Comparison of ENCODE assay signal across 17 cellular contexts in the genomic region with DNA sequence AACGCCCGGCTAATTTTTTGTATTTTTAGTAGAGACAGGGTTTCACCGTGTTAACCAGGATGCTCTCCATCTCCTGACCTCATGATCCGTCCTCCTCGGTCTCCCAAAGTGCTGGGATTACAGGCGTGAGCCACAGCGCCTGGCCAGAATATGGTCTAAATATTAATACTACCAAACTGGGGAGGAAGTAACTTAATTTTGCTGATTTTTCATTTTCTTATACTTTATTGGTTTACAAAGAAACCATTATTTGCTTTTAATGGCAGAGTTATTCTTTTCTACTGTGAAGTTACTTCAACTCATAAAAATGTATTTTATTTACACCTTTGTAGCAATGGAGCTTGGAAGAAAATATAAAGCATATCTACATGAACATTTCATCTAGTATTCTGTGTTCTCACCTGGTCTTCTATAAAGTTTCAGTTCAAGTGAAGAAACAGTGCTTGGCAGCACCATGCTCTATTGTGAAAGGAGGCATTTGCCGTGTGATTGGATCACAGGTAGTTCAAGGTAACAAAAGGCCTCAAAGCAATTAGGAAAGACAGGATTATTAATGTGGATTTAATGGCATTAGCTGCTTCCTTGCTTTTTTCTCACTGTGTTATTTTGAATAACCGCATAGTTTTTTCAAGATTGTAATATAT. TPM values are rescaled to one million over a fixed set of nuclear protein-coding genes. Genes with fewer than 3 reads are reported as not detected.
A peak's percentile ranks its signal among the peaks of the same experiment; 100 is the strongest.
DNase-seq lines count a peak whose midpoint lies in the region; ATAC-seq and TF ChIP-seq lines count a peak whose summit lies in the region.
"Had no signal": no experiment of that assay in that cellular context is flagged by ENCODE, and none has a peak within 500 bp of the region (broad histone marks: within the 10 kb centered on the region; RNA-seq: fewer than 3 reads in every experiment).

No MANE protein-coding gene starts in this region.

- H3K9me3 ChIP-seq in colonic mucosa (no peaks in the 10 kb centered on the region), parathyroid adenoma (ENCODE audit: control insufficient read depth, low read length) (no peaks in the 10 kb centered on the region), OCI-LY7 (ENCODE audit: low read length) (no peaks in the 10 kb centered on the region)
- H3K9me3 ChIP-seq: Caco-2 had no signal

- H3K27ac ChIP-seq in colonic mucosa: peak overlapping the region; percentile 31
- peak overlapping the region; percentile 99 for H3K27ac ChIP-seq in parathyroid adenoma
- H3K27ac ChIP-seq in OCI-LY7 (ENCODE audit: low read depth, low read length, poor library complexity, severe bottlenecking): no peak overlapping the region
- H3K27ac ChIP-seq: C4-2B, HL-60 had no signal

- H2AFZ ChIP-seq in parathyroid adenoma: no peak overlapping the region
- H2AFZ ChIP-seq in OCI-LY7 (ENCODE audit: low read length): no peak overlapping the region

- TF ChIP-seq CTCF in colonic mucosa (IDR thresholded peaks at IDR 0.05): no peak
- TF ChIP-seq CTCF in parathyroid adenoma (IDR thresholded peaks at IDR 0.05): no peak
- no peak for TF ChIP-seq CTCF in OCI-LY7 (conservative IDR thresholded peaks at IDR 0.05; ENCODE audit: low read length)

- H3K79me2 ChIP-seq in parathyroid adenoma (no peaks in the 10 kb centered on the region), OCI-LY7 (ENCODE audit: insufficient read depth, low read depth, low read length) (no peaks in the 10 kb centered on the region)

- peak; percentile 72 for ATAC-seq in left lobe of liver
- ATAC-seq: HCT116 had no signal

- CTCF ChIA-PET in OCI-LY7 (lab: Charles Lee; ENCODE audit: unreplicated experiment): no interaction called here

- H3K4me2 ChIP-seq in parathyroid adenoma (ENCODE audit: low read length) (no peak overlapping the region), OCI-LY7 (ENCODE audit: low read length) (no peak overlapping the region)

- no peak for DNase-seq in colonic mucosa
- DNase-seq in left lobe of liver (ENCODE audit: low spot score): no peak
- no peak for DNase-seq in NCI-H524 (lab: John Stamatoyannopoulos, UW)
- DNase-seq in NCI-H146 treated with DMSO at 0.1 percent for 48 hours (lab: John Stamatoyannopoulos, UW; ENCODE audit: unreplicated experiment): no peak
- DNase-seq in OCI-LY7 (ENCODE audit: low spot score): no peak
- DNase-seq: AML-193; Caco-2; CD4-positive, alpha-beta T cell; GDM1; GOT3; H7; HFFc6; IMR-90 had no signal

- POLR2A ChIA-PET in OCI-LY7 (lab: Charles Lee): interaction anchor here (1.2 kb wide), 1 partner anchor 66 kb away, joined by 3 read pairs; no protein-coding TSS in a partner anchor

- H3K4me1 ChIP-seq in colonic mucosa (no peaks in the 10 kb centered on the region), parathyroid adenoma (peaks cover 12% of the 10 kb centered on the region), OCI-LY7 (ENCODE audit: insufficient read depth, low read length, poor library complexity, severe bottlenecking) (no peaks in the 10 kb centered on the region)
- H3K4me1 ChIP-seq: Caco-2 had no signal

- H3K9ac ChIP-seq in colonic mucosa (ENCODE audit: low read depth in 2 of 2, low read length in 2 of 2) (no peak overlapping the region), parathyroid adenoma (no peak overlapping the region)

- H3K27me3 ChIP-seq in colonic mucosa (no peaks in the 10 kb centered on the region), parathyroid adenoma (ENCODE audit: control insufficient read depth, insufficient read depth, low read length) (no peaks in the 10 kb centered on the region)

- no peaks in the 10 kb centered on the region for H3K9me2 ChIP-seq in OCI-LY7 (ENCODE audit: insufficient read depth, low read length)

- intact Hi-C loops in colonic mucosa (cut with DNase I): no loop called here
- intact Hi-C loops in OCI-LY7 (cut with micrococcal nuclease; ENCODE audit: unreplicated experiment): no loop called here

- no peaks in the 10 kb centered on the region for H4K20me1 ChIP-seq in OCI-LY7 (ENCODE audit: insufficient read depth, low read length)

- no TSS peak for BruUV-seq in OCI-LY7 (replicated peaks; lab: Mats Ljungman, UMichigan)

- H3K36me3 ChIP-seq in colonic mucosa (no peaks in the 10 kb centered on the region), parathyroid adenoma (ENCODE audit: control insufficient read depth, insufficient read depth, low read length) (no peaks in the 10 kb centered on the region), OCI-LY7 (ENCODE audit: insufficient read depth, low read length) (no peaks in the 10 kb centered on the region)

- H3K4me3 ChIP-seq in colonic mucosa (no peak overlapping the region), parathyroid adenoma (ENCODE audit: low read depth, low read length) (no peak overlapping the region), OCI-LY7 (ENCODE audit: low read depth, low read length, poor library complexity, severe bottlenecking) (no peak overlapping the region)

RNA-seq across cellular contexts. Expression of gene GBP1, which starts 13.6 kb away (rescaled TPM):
- total RNA-seq in colonic mucosa (10 to 100 TPM; 15.0 to 25.9 TPM), left lobe of liver (11.1 TPM), OCI-LY7 (2022) (not detected in 2 replicates)
- not detected in 2 replicates for total RNA-seq in OCI-LY7 (2014; rRNA removed; shearing (Covaris generic))
- total RNA-seq: H7 had no signal

RNA-seq across cellular contexts. Expression of gene GBP3, which starts 28.8 kb away (rescaled TPM):
- total RNA-seq in colonic mucosa (100 to 1,000 TPM in 1 of 2 donors, 10 to 100 TPM in 1; 38.7 to 103 TPM), left lobe of liver (4.3 TPM), OCI-LY7 (2022) (0.17 and 0.49 TPM in 2 replicates)
- 0.25 and 0.28 TPM in 2 replicates for total RNA-seq in OCI-LY7 (2014; rRNA removed; shearing (Covaris generic))
- total RNA-seq: H7 had no signal

RNA-seq across cellular contexts. Expression of gene KYAT3, which starts 59.0 kb away (rescaled TPM):
- 10 to 100 TPM; 19.1 to 32.3 TPM for total RNA-seq in colonic mucosa
- 9.0 TPM for total RNA-seq in left lobe of liver
- 5.9 and 7.5 TPM in 2 replicates for total RNA-seq in OCI-LY7 (2014; rRNA removed; shearing (Covaris generic))
- 24.1 and 26.3 TPM in 2 replicates for total RNA-seq in OCI-LY7 (2022)

RNA-seq across cellular contexts. Expression of gene RBMXL1, which starts 59.0 kb away (rescaled TPM):
- 10 to 100 TPM; 10.6 to 13.6 TPM for total RNA-seq in colonic mucosa
- total RNA-seq in left lobe of liver: 7.6 TPM
- total RNA-seq in OCI-LY7 (2014; rRNA removed; shearing (Covaris generic)): 6.7 and 7.0 TPM in 2 replicates
- total RNA-seq in OCI-LY7 (2022): 13.7 and 15.3 TPM in 2 replicates

Comparison
In these comparisons a context has a peak if more than half of its experiments do, and no peak if none do; other contexts are left out.
1. RNA of gene GBP1, which starts 13.6 kb away (total RNA-seq): 15.0 to 25.9 TPM in colonic mucosa and 11.1 TPM in left lobe of liver (single experiment); not detected in OCI-LY7; every median in the first group is over 10 times any median in the second.